In the genomic region with DNA sequence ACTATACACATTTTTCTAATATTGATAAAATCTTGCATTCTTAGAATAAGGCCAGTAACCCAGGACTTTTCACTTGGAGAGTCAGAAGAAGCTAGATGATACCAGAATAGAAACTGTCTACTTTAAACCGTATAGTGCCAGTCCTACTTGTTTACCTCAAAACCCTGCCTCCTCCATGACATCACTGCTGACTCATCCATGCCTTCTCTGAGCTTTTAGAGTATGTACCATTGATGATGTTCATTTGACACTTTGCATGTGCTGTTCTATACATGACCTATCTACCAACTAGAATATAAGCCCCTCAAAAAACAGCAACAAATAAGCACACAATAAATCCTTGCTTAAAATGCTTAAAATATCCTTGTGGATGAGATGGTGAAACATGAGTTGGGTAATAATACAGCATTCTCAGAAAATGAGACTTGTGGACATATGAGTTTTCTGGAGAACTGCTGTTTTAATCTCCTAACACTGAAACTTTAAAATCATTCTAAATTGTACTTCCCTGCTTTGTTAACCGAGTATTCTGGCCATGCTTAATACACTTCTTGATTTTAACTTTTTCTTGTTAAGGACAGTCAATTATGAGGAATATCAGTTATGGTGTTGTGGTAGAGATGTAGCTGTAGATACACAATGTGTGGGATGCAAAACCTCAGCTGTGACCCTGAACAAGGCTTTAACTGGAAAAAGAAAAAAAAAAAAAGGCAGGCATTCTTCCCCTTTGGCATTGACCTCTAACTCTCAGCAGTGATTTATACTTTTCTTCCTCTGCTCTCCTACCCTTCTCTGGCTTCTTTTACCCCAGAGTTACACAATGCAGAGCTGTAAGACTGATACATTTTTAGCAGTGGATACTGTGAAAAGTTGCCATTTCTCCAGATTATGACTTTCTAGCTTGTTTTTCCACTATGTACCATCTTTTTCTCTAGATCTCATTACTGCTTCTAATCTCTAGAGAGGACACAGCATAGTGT, we compare ENCODE assay signal across 8 cellular contexts. TPM values are rescaled to one million over a fixed set of nuclear protein-coding genes. Genes with fewer than 3 reads are reported as not detected.
DNase-seq lines count a peak whose midpoint lies in the region; ATAC-seq and TF ChIP-seq lines count a peak whose summit lies in the region.

No MANE protein-coding gene starts in this region.

- H3K4me1 ChIP-seq in GM23338 (ENCODE audit: insufficient read depth): peaks cover 23% of the 10 kb centered on the region
- H3K4me1 ChIP-seq in prostate gland (replicated peaks): no peaks in the 10 kb centered on the region

- H3K27ac ChIP-seq in GM23338 (ENCODE audit: low read depth) (no peak overlapping the region), prostate gland (peak overlapping the region in 1 of 2 donors; percentile 89)

- intact Hi-C loops in prostate gland (cut with DNase I): loop anchor here (10.0 kb wide), 1 partner anchor 76 kb away; the partner anchor contains the start of genes ABITRAM and ELP1

- ATAC-seq in GM23338: no peak

- peak; percentile 82 for DNase-seq in EL
- DNase-seq in GM23338 (ENCODE audit: low spot score): no peak
- peak; percentile 26 for DNase-seq in NCI-H748 (lab: John Stamatoyannopoulos, UW; ENCODE audit: unreplicated experiment)
- peak; percentile 23 for DNase-seq in activated T-cell treated with anti-CD3 and anti-CD28 coated beads, Interleukin-2, amount 50 U/mL, for 1 hour
- DNase-seq in fibroblast of the aortic adventitia (ENCODE audit: low read depth): peak; percentile 77
- DNase-seq in stimulated activated CD4-positive, alpha-beta T cell treated with anti-CD3 and anti-CD28 coated beads, Interleukin-1b, Interleukin-23, amount 100 ng/mL, for 4 hours (ENCODE audit: low read depth in 2 of 2): peak; percentile 2 to 45
- no peak for DNase-seq in prostate gland (ENCODE audit: low spot score)
- no peak for DNase-seq in NCI-H1417 treated with DMSO at 0.1 percent for 48 hours (lab: John Stamatoyannopoulos, UW)

- peak overlapping the region; percentile 91; the same call in 2 of the 3 replicates for H3K4me3 Mint-ChIP-seq in GM23338

- TF ChIP-seq POLR2A in prostate gland (IDR thresholded peaks at IDR 0.05): no peak

- H3K79me2 ChIP-seq in GM23338 (replicated peaks; ENCODE audit: insufficient read depth): peaks cover 59% of the 10 kb centered on the region

- no peak overlapping the region for H2AFZ ChIP-seq in GM23338

- TF ChIP-seq CTCF in GM23338 (conservative IDR thresholded peaks at IDR 0.05; ENCODE audit: low read depth in 2 of 2): no peak
- TF ChIP-seq CTCF in fibroblast of the aortic adventitia (IDR thresholded peaks at IDR 0.05; ENCODE audit: insufficient read depth, low read length): no peak
- TF ChIP-seq CTCF in prostate gland (IDR thresholded peaks at IDR 0.05): no peak

- 25% methylated on average over 2 of the region's 2 CpGs for WGBS in prostate gland

- H3K4me2 ChIP-seq in GM23338: no peak overlapping the region

- H3K4me1 Mint-ChIP-seq in GM23338: peaks cover 28% of the 10 kb centered on the region

- H3K9me3 Mint-ChIP-seq in GM23338: no peaks in the 10 kb centered on the region

- H3K4me3 ChIP-seq in GM23338 (0 out of 2 replicates have a peak overlapping the region, but pooled peaks have one; percentile 68), fibroblast of the aortic adventitia (ENCODE audit: low read depth, low read length) (peak overlapping the region; percentile 87), prostate gland (no peak overlapping the region)

- H3K27ac Mint-ChIP-seq in GM23338: no peak overlapping the region

- peaks cover 2% of the 10 kb centered on the region; the same call in 1 of the 3 replicates for H3K36me3 Mint-ChIP-seq in GM23338 (ENCODE audit: low read depth)

- H3K9me2 ChIP-seq in GM23338 (ENCODE audit: insufficient read depth): no peaks in the 10 kb centered on the region

- H3F3A ChIP-seq in GM23338 (replicated peaks; ENCODE audit: low read depth): peaks cover 6% of the 10 kb centered on the region

- H3K27me3 ChIP-seq in GM23338 (ENCODE audit: insufficient read depth) (peaks cover 13% of the 10 kb centered on the region), prostate gland (replicated peaks; ENCODE audit: insufficient read depth) (no peaks in the 10 kb centered on the region)

- H3K36me3 ChIP-seq in GM23338 (ENCODE audit: insufficient read depth) (no peaks in the 10 kb centered on the region), prostate gland (no peaks in the 10 kb centered on the region)

- peaks cover 13% of the 10 kb centered on the region for H3K27me3 Mint-ChIP-seq in GM23338 (ENCODE audit: insufficient read depth, low read depth, poor library complexity)

- peaks cover 23% of the 10 kb centered on the region for H4K20me1 ChIP-seq in GM23338 (replicated peaks; ENCODE audit: insufficient read depth)

- no peaks in the 10 kb centered on the region for H3K9me3 ChIP-seq in prostate gland

TF ChIP-seq in GM23338, 12 proteins besides CTCF, POLR2A, EP300 and RAD21:
- TF ChIP-seq, protein P1, sequence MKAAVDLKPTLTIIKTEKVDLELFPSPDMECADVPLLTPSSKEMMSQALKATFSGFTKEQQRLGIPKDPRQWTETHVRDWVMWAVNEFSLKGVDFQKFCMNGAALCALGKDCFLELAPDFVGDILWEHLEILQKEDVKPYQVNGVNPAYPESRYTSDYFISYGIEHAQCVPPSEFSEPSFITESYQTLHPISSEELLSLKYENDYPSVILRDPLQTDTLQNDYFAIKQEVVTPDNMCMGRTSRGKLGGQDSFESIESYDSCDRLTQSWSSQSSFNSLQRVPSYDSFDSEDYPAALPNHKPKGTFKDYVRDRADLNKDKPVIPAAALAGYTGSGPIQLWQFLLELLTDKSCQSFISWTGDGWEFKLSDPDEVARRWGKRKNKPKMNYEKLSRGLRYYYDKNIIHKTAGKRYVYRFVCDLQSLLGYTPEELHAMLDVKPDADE (IDR thresholded peaks at IDR 0.05): no peak

RNA-seq across cellular contexts. Expression of gene CTNNAL1, which starts 2.3 kb away (rescaled TPM):
- 63.0 and 94.3 TPM in 2 replicates for total RNA-seq in GM23338 (2014; rRNA removed; shearing (Covaris generic))
- 206 and 211 TPM in 2 replicates for polyA plus RNA-seq in GM23338 (2016; fragmentation: Nextera tagmentation; extraction: Ambion mirVana)
- total RNA-seq in fibroblast of the aortic adventitia (ENCODE audit: low replicate concordance) (89.8 and 106 TPM in 2 replicates), prostate gland (10 to 100 TPM; 20.2 to 74.6 TPM)

Comparison
In these comparisons a context has a peak if more than half of its experiments do, and no peak if none do; other contexts are left out.
1. DNase-seq: peak in EL (single experiment), NCI-H748 (single experiment), activated T-cell treated with anti-CD3 and anti-CD28 coated beads, Interleukin-2, amount 50 U/mL, for 1 hour (single experiment), fibroblast of the aortic adventitia (single experiment) and stimulated activated CD4-positive, alpha-beta T cell treated with anti-CD3 and anti-CD28 coated beads, Interleukin-1b, Interleukin-23, amount 100 ng/mL, for 4 hours (2 of 2); none in GM23338 (single experiment), prostate gland (single experiment) and NCI-H1417 treated with DMSO at 0.1 percent for 48 hours (single experiment).
2. H3K4me3 ChIP-seq: peak in GM23338 (single experiment) and fibroblast of the aortic adventitia (single experiment); none in prostate gland (0 of 2).